In the genomic region with DNA sequence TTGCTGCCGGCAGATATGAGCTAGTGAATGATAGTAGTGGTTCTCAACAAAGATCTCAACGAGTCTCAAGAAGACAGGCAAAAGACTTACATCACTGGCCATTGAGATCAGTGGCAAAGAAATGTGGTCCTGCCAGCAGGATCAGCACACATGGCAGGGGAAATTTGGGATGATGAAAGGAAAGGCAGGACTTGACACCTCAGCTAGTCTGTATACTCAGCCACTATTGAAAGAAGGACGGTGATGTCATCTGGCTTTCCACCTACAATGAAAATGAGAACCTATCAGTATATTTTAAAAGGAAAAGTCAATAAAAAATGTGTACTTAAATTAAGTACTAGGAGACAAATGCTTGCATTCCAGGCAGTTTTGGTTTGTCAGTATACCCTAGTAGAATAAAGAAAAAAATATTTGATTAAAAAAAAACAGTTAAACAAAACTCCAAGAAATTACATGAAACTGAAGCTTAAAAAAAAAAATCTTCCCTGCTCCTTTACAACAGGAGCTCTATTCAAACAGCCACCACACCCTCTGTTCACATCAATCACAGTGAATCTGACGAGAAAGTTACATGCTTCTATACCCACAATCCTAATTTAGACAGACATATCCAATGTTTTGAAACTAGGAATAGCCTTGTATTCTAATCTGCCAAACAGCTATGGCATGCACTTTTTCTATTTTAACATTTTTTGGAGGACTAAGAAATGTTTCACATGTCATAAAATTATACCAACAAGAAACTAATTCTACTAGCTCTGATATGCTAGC, we compare ENCODE assay signal across 12 cellular contexts. TPM values are rescaled to one million over a fixed set of nuclear protein-coding genes. Genes with fewer than 3 reads are reported as not detected.
A peak's percentile ranks its signal among the peaks of the same experiment; 100 is the strongest.
DNase-seq lines count a peak whose midpoint lies in the region; ATAC-seq and TF ChIP-seq lines count a peak whose summit lies in the region.
"Had no signal": no experiment of that assay in that cellular context is flagged by ENCODE, and none has a peak within 500 bp of the region (broad histone marks: within the 10 kb centered on the region; RNA-seq: fewer than 3 reads in every experiment).

No MANE protein-coding gene starts in this region.

- H3K27me3 ChIP-seq in left ventricle myocardium inferior (ENCODE audit: low read depth) (no peaks in the 10 kb centered on the region), aorta (ENCODE audit: control insufficient read depth in 1 of 2, insufficient read depth in 2 of 2, low read length in 1 of 2) (no peaks in the 10 kb centered on the region)
- no peaks in the 10 kb centered on the region for H3K27me3 ChIP-seq in naive thymus-derived CD4-positive, alpha-beta T cell (ENCODE audit: control insufficient read depth in 2 of 2, insufficient read depth in 2 of 2, low read length in 2 of 2)
- H3K27me3 ChIP-seq: SJSA1 had no signal

- H3K9me3 ChIP-seq in left ventricle myocardium inferior (replicated peaks) (no peaks in the 10 kb centered on the region), aorta (ENCODE audit: control insufficient read depth, low read length) (no peaks in the 10 kb centered on the region)
- no peaks in the 10 kb centered on the region for H3K9me3 ChIP-seq in naive thymus-derived CD4-positive, alpha-beta T cell (ENCODE audit: control insufficient read depth in 2 of 3, low read length in 3 of 3)
- H3K9me3 ChIP-seq: SJSA1 had no signal

- WGBS in aorta, 2 donors: 54% methylated on average over 4 of the region's 4 CpGs

- H3K27ac Mint-ChIP-seq in naive thymus-derived CD4-positive, alpha-beta T cell: peak overlapping the region in 5 of 9 donors; percentile 18 to 64 (median 54)

- DNase-seq in left ventricle myocardium inferior (no peak), Right ventricle myocardium inferior (ENCODE audit: missing footprints) (no peak), epithelial cell of esophagus (ENCODE audit: low read depth) (peak; percentile 83), aorta (no peak), islet precursor cell (no peak), DMS 273 (lab: John Stamatoyannopoulos, UW; ENCODE audit: unreplicated experiment) (no peak)
- DNase-seq in naive thymus-derived CD4-positive, alpha-beta T cell: no peak
- DNase-seq: anterior cingulate cortex; naive thymus-derived CD8-positive, alpha-beta T cell; NCI-H526 treated with DMSO at 0.1 percent for 48 hours had no signal

- peak overlapping the region; percentile 87 for H3K27ac ChIP-seq in left ventricle myocardium inferior (replicated peaks)
- H3K27ac ChIP-seq in naive thymus-derived CD4-positive, alpha-beta T cell (ENCODE audit: low read depth, low read length): no peak overlapping the region
- H3K27ac ChIP-seq in aorta (ENCODE audit: low read depth in 1 of 2, low read length in 2 of 2): peak overlapping the region in 1 of 2 donors; percentile 96
- H3K27ac ChIP-seq: SJSA1 had no signal

- H3K4me1 ChIP-seq in left ventricle myocardium inferior (peaks cover 84% of the 10 kb centered on the region), aorta (ENCODE audit: control insufficient read depth in 1 of 2, insufficient read depth in 2 of 2, low read length in 2 of 2) (peaks cover 1 to 3% of the 10 kb centered on the region in 2 donors)
- H3K4me1 ChIP-seq in naive thymus-derived CD4-positive, alpha-beta T cell (ENCODE audit: control insufficient read depth in 2 of 2, insufficient read depth in 2 of 2, low read length in 2 of 2): no peaks in the 10 kb centered on the region

- no peak overlapping the region for H3K4me3 ChIP-seq in left ventricle myocardium inferior
- H3K4me3 ChIP-seq in epithelial cell of esophagus (ENCODE audit: low read length): no peak overlapping the region
- no peak overlapping the region for H3K4me3 ChIP-seq in naive thymus-derived CD4-positive, alpha-beta T cell (ENCODE audit: low read length)
- H3K4me3 ChIP-seq in aorta (ENCODE audit: low read length in 2 of 2): no peak overlapping the region
- H3K4me3 ChIP-seq: SJSA1 had no signal

- TF ChIP-seq CTCF in left ventricle myocardium inferior (IDR thresholded peaks at IDR 0.05; ENCODE audit: borderline replicate concordance) (no peak), epithelial cell of esophagus (IDR thresholded peaks at IDR 0.05; ENCODE audit: insufficient read depth, low read depth, low read length, missing control alignments) (no peak)

- ATAC-seq in Right ventricle myocardium inferior (no peak), aorta (ENCODE audit: low FRiP score) (peak; percentile 36), GM18505 (IDR thresholded peaks at IDR 0.05; ENCODE audit: unreplicated experiment) (no peak)
- no peak for ATAC-seq in naive thymus-derived CD4-positive, alpha-beta T cell
- ATAC-seq: naive thymus-derived CD8-positive, alpha-beta T cell had no signal

- no peak for TF ChIP-seq POLR2A in GM18505 (IDR thresholded peaks at IDR 0.05; ENCODE audit: borderline replicate concordance, extremely low read depth, insufficient read depth, insufficient read length)

- CTCF ChIA-PET in naive thymus-derived CD4-positive, alpha-beta T cell (lab: Charles Lee): interaction anchor here (0.9 to 2.0 kb wide), 2 partner anchors 65 to 87 kb away, joined by 3 to 7 read pairs; partner anchors contain the start of gene ARPC3

- H3K9me3 Mint-ChIP-seq in naive thymus-derived CD4-positive, alpha-beta T cell: no peaks in the 10 kb centered on the region
- H3K9me3 Mint-ChIP-seq: naive thymus-derived CD8-positive, alpha-beta T cell had no signal

- H3K4me1 Mint-ChIP-seq in naive thymus-derived CD4-positive, alpha-beta T cell: peaks cover 0 to 20% (median 2%) of the 10 kb centered on the region in 7 donors

- H3K36me3 Mint-ChIP-seq in naive thymus-derived CD4-positive, alpha-beta T cell: peaks cover 5 to 42% (median 28%) of the 10 kb centered on the region in 5 donors

- peaks cover 51% of the 10 kb centered on the region for H3K36me3 ChIP-seq in left ventricle myocardium inferior
- H3K36me3 ChIP-seq in naive thymus-derived CD4-positive, alpha-beta T cell (ENCODE audit: control insufficient read depth in 2 of 3, insufficient read depth in 3 of 3, low read length in 3 of 3): peaks cover 25 to 77% (median 31%) of the 10 kb centered on the region in 3 experiments
- no peaks in the 10 kb centered on the region for H3K36me3 ChIP-seq in aorta (ENCODE audit: control insufficient read depth in 1 of 2, insufficient read depth in 2 of 2, low read length in 1 of 2)

- POLR2A ChIA-PET in naive thymus-derived CD4-positive, alpha-beta T cell (lab: Charles Lee): no interaction called here

- intact Hi-C loops in left ventricle myocardium inferior (cut with micrococcal nuclease): no loop called here
- intact Hi-C loops in Right ventricle myocardium inferior (cut with DNase I): loop anchor here (2.0 kb wide), 1 partner anchor 48 kb away; no protein-coding TSS in a partner anchor
- intact Hi-C loops in naive thymus-derived CD4-positive, alpha-beta T cell (cut with micrococcal nuclease): no loop called here
- intact Hi-C loops in aorta (cut with DNase I): loop anchor here in 1 of 2 donors (5.0 kb wide), 1 partner anchor 45 kb away; the partner anchor contains the start of gene PPTC7

- no peaks in the 10 kb centered on the region for H3K27me3 Mint-ChIP-seq in naive thymus-derived CD4-positive, alpha-beta T cell
- H3K27me3 Mint-ChIP-seq: naive thymus-derived CD8-positive, alpha-beta T cell had no signal

- no peak overlapping the region for H3K4me3 Mint-ChIP-seq in naive thymus-derived CD4-positive, alpha-beta T cell
- H3K4me3 Mint-ChIP-seq: naive thymus-derived CD8-positive, alpha-beta T cell had no signal

RNA-seq across cellular contexts. Expression of gene RAD9B, which starts 34.9 kb away (rescaled TPM):
- 0.63 TPM for total RNA-seq in left ventricle myocardium inferior
- total RNA-seq in Right ventricle myocardium inferior: 1.1 TPM
- 1 to 10 TPM in 4 of 5 experiments, under 1 TPM in 1; 0.60 to 2.9 (median 1.1) TPM for total RNA-seq in naive thymus-derived CD4-positive, alpha-beta T cell
- polyA plus RNA-seq in naive thymus-derived CD4-positive, alpha-beta T cell: under 1 TPM; 0.53 to 0.98 TPM
- total RNA-seq in aorta: 1 to 10 TPM in 1 of 2 donors, under 1 TPM in 1; 0.57 to 2.2 TPM
- 1 to 10 TPM in 1 of 2 donors, not detected in 1; 2.2 TPM for polyA plus RNA-seq in aorta

RNA-seq across cellular contexts. Expression of gene VPS29, which starts 35.1 kb away (rescaled TPM):
- total RNA-seq in left ventricle myocardium inferior (91.1 TPM), Right ventricle myocardium inferior (106 TPM), aorta (100 to 1,000 TPM in 1 of 2 donors, 10 to 100 TPM in 1; 99.6 to 122 TPM)
- total RNA-seq in naive thymus-derived CD4-positive, alpha-beta T cell: 100 to 1,000 TPM in 3 of 5 experiments, 10 to 100 TPM in 2; 78.5 to 131 (median 115) TPM
- 100 to 1,000 TPM; 134 to 158 TPM for polyA plus RNA-seq in naive thymus-derived CD4-positive, alpha-beta T cell
- 100 to 1,000 TPM; 222 to 223 TPM for polyA plus RNA-seq in aorta

RNA-seq across cellular contexts. Expression of gene PPTC7, which starts 46.1 kb away (rescaled TPM):
- total RNA-seq in left ventricle myocardium inferior: 103 TPM
- 99.2 TPM for total RNA-seq in Right ventricle myocardium inferior
- 10 to 100 TPM; 36.7 to 43.8 (median 38.8) TPM for total RNA-seq in naive thymus-derived CD4-positive, alpha-beta T cell
- 10 to 100 TPM in 1 of 2 donors, 1 to 10 TPM in 1; 9.7 to 10.7 TPM for polyA plus RNA-seq in naive thymus-derived CD4-positive, alpha-beta T cell
- total RNA-seq in aorta: 10 to 100 TPM; 17.1 to 21.8 TPM
- 1 to 10 TPM; 8.5 to 9.5 TPM for polyA plus RNA-seq in aorta
